ENCODE assay signal across 26 cellular contexts in genomic region chr17:81091774-81092517, GRCh38. TPM values are rescaled to one million over a fixed set of nuclear protein-coding genes. Genes with fewer than 3 reads are reported as not detected.
DNase-seq lines count a peak whose midpoint lies in the region; ATAC-seq, FAIRE-seq and TF ChIP-seq lines count a peak whose summit lies in the region.
"Had no signal": no experiment of that assay in that cellular context is flagged by ENCODE, and none has a peak within 500 bp of the region (broad histone marks: within the 10 kb centered on the region; RNA-seq: fewer than 3 reads in every experiment).

No MANE protein-coding gene starts in this region.

- TF ChIP-seq POLR2A in H1 (IDR thresholded peaks at IDR 0.05; ENCODE audit: control extremely low read depth in 1 of 2, low read depth in 2 of 2, low read length in 2 of 2), result no peak

- H3K36me3 ChIP-seq in BE2C (peaks cover 8% of the 10 kb centered on the region), NT2/D1 (ENCODE audit: insufficient read depth, insufficient read length, low read length) (peaks cover 45% of the 10 kb centered on the region), H1 (ENCODE audit: control insufficient read depth in 2 of 4, insufficient read depth in 4 of 4, low read length in 3 of 4) (no peaks in the 10 kb centered on the region)
- H3K36me3 ChIP-seq: BLaER1 had no signal

- H3K4me3 ChIP-seq in BE2C (ENCODE audit: low read depth, low read length) (no peak overlapping the region), NT2/D1 (ENCODE audit: insufficient read length, low read depth) (no peak overlapping the region), H1 (ENCODE audit: extremely low read depth in 1 of 4, insufficient read depth in 2 of 4, low read depth in 3 of 4, low read length in 4 of 4) (no peak overlapping the region), right cardiac atrium (ENCODE audit: low read length) (no peak overlapping the region)
- H3K4me3 ChIP-seq: BLaER1, lung had no signal

- no peak overlapping the region for H3K4me3 Mint-ChIP-seq in neural crest cell
- no peak overlapping the region for H3K4me3 Mint-ChIP-seq in stimulated activated memory B cell treated with anti-CD40 and anti-IgM and Interleukin-4, amounts not matched to agents 10 μg/mL and 1 μg/mL and 100 μg/mL, for 72 hours
- H3K4me3 Mint-ChIP-seq: activated CD4-positive, alpha-beta T cell treated with anti-CD3 and anti-CD28 coated beads for 36 hours had no signal

- H4K20me1 ChIP-seq in H1 (replicated peaks in 1 of 2; ENCODE audit: control insufficient read depth in 1 of 2, insufficient read depth in 2 of 2, low read length in 2 of 2), result peaks cover 0 to 2% of the 10 kb centered on the region in 2 experiments

- no peak overlapping the region for H2BK5ac ChIP-seq in H1 (ENCODE audit: low read depth, low read length)

- H2BK15ac ChIP-seq in H1 (ENCODE audit: low read length), result no peak overlapping the region

- H3K9me3 Mint-ChIP-seq in neural crest cell, result no peaks in the 10 kb centered on the region
- no peaks in the 10 kb centered on the region for H3K9me3 Mint-ChIP-seq in stimulated activated memory B cell treated with anti-CD40 and anti-IgM and Interleukin-4, amounts not matched to agents 10 μg/mL and 1 μg/mL and 100 μg/mL, for 72 hours

- H2BK20ac ChIP-seq in H1 (ENCODE audit: low read length), result no peak overlapping the region

- H3K18ac ChIP-seq in H1 (ENCODE audit: extremely low read depth, low read length), result no peak overlapping the region

- WGBS in H1 (ENCODE audit: extremely low coverage in 1 of 2, insufficient coverage in 1 of 2, insufficient read length in 1 of 2, insufficient replicate concordance in 2 of 2, low coverage in 1 of 2, low lambda C conversion rate in 2 of 2, missing lambda C conversion rate in 1 of 2), 2 experiments, result 97% methylated on average over 14 of the region's 23 CpGs; no CpG with 5 or more reads in 1 of the 2 experiments
- 95% methylated on average over 23 of the region's 23 CpGs for WGBS in right cardiac atrium

- no peak overlapping the region for H4K91ac ChIP-seq in H1 (replicated peaks; ENCODE audit: insufficient read length, low read length)

- H3K4me1 ChIP-seq in BE2C (peaks cover 48% of the 10 kb centered on the region), NT2/D1 (ENCODE audit: insufficient read depth, insufficient read length) (peaks cover 60% of the 10 kb centered on the region), H1 (replicated peaks in 1 of 4; ENCODE audit: control insufficient read depth in 3 of 4, insufficient read depth in 4 of 4, low read length in 3 of 4) (peaks cover 7 to 33% (median 26%) of the 10 kb centered on the region in 4 experiments), right cardiac atrium (ENCODE audit: control insufficient read depth, insufficient read depth, low read length) (no peaks in the 10 kb centered on the region)

- intact Hi-C loops in right cardiac atrium (cut with DNase I), result no loop called here

- no peak for TF ChIP-seq EP300 in H1 (IDR thresholded peaks at IDR 0.05; ENCODE audit: borderline replicate concordance in 1 of 2, low read depth in 2 of 2, low read length in 2 of 2)

- H3K4ac ChIP-seq in H1 (replicated peaks; ENCODE audit: insufficient read length, low read depth, low read length), result peak overlapping the region; percentile 32

- DNase-seq in BE2C, result peak; percentile 68
- DNase-seq in NT2/D1 (ENCODE audit: low read depth, low spot score), result no peak
- no peak for DNase-seq in H1 (ENCODE audit: low read depth in 1 of 2, low spot score in 2 of 2)
- no peak for DNase-seq in neural crest cell (ENCODE audit: low read depth, low spot score)
- no peak for DNase-seq in activated CD8-positive, alpha-beta memory T cell treated with anti-CD3 and anti-CD28 coated beads, Interleukin-2, amount 50 U/mL, for 48 hours
- DNase-seq in NCI-H1092 treated with DMSO at 0.1 percent for 48 hours (lab: John Stamatoyannopoulos, UW), result no peak
- DNase-seq in right cardiac atrium, result no peak
- DNase-seq: activated CD4-positive, alpha-beta T cell treated with anti-CD3 and anti-CD28 coated beads for 36 hours; activated gamma-delta T cell; activated T-cell treated with anti-CD3 and anti-CD28 coated beads, Interleukin-2, amount 50 U/mL, for 1 hour; COR-L47; DMS79; GOT3; NCI-H1092; NCI-H2029; NCI-H446; nucleus accumbens; SHP77; small intestine; stimulated activated CD4-positive, alpha-beta T cell treated with anti-CD3 and anti-CD28 coated beads, Interleukin-1b, Interleukin-23, amount 100 ng/mL, for 48 hours; substantia nigra had no signal

- peak overlapping the region; percentile 24 for H3K9ac ChIP-seq in NT2/D1 (ENCODE audit: insufficient read length, low read depth)
- H3K9ac ChIP-seq in H1 (replicated peaks in 1 of 4; ENCODE audit: extremely low read depth in 1 of 4, low read depth in 3 of 4, low read length in 3 of 4), result no peak overlapping the region
- H3K9ac ChIP-seq: BLaER1 had no signal

- peaks cover 43% of the 10 kb centered on the region for H3K4me1 Mint-ChIP-seq in neural crest cell
- peaks cover 37% of the 10 kb centered on the region for H3K4me1 Mint-ChIP-seq in stimulated activated memory B cell treated with anti-CD40 and anti-IgM and Interleukin-4, amounts not matched to agents 10 μg/mL and 1 μg/mL and 100 μg/mL, for 72 hours

- H2BK120ac ChIP-seq in H1 (replicated peaks; ENCODE audit: low read depth, low read length), result no peak overlapping the region

- H2BK12ac ChIP-seq in H1 (ENCODE audit: low read depth, low read length), result peak overlapping the region; percentile 33; the same call in 1 of the 2 replicates

- H3K27ac Mint-ChIP-seq in neural crest cell (ENCODE audit: unreplicated experiment), result peak overlapping the region; percentile 86
- no peak overlapping the region for H3K27ac Mint-ChIP-seq in stimulated activated memory B cell treated with anti-CD40 and anti-IgM and Interleukin-4, amounts not matched to agents 10 μg/mL and 1 μg/mL and 100 μg/mL, for 72 hours
- H3K27ac Mint-ChIP-seq: activated CD4-positive, alpha-beta T cell treated with anti-CD3 and anti-CD28 coated beads for 36 hours had no signal

- ATAC-seq in stimulated activated memory B cell treated with anti-CD40 and anti-IgM and Interleukin-4, amounts not matched to agents 10 μg/mL and 1 μg/mL and 100 μg/mL, for 72 hours, result no peak
- ATAC-seq in right cardiac atrium, result no peak
- ATAC-seq: activated CD4-positive, alpha-beta T cell treated with anti-CD3 and anti-CD28 coated beads for 36 hours had no signal

- no peak for TF ChIP-seq RAD21 in H1 (IDR thresholded peaks at IDR 0.05 in 1 of 2, conservative IDR thresholded peaks at IDR 0.05 in 1 of 2; ENCODE audit: low read depth in 2 of 2, low read length in 2 of 2)

- H4K5ac ChIP-seq in H1 (ENCODE audit: insufficient read length, low read depth, low read length), result no peak overlapping the region

- no peak for TF ChIP-seq CTCF in BE2C (IDR thresholded peaks at IDR 0.05; ENCODE audit: low read depth, low read length)
- TF ChIP-seq CTCF in H1 (IDR thresholded peaks at IDR 0.05; ENCODE audit: control extremely low read depth in 1 of 3, insufficient read depth in 1 of 3, low read depth in 1 of 3, low read length in 3 of 3), result no peak
- no peak for TF ChIP-seq CTCF in neural crest cell (conservative IDR thresholded peaks at IDR 0.05)

- no peak overlapping the region for H3K27ac ChIP-seq in H1 (ENCODE audit: low read depth, low read length)
- no peak overlapping the region for H3K27ac ChIP-seq in right cardiac atrium (ENCODE audit: low read length)
- H3K27ac ChIP-seq: BLaER1 had no signal

- H2AFZ ChIP-seq in H1 (ENCODE audit: low read length), result no peak overlapping the region

- H3K9me3 ChIP-seq in BE2C (no peaks in the 10 kb centered on the region), NT2/D1 (ENCODE audit: insufficient read depth, low read length) (no peaks in the 10 kb centered on the region), H1 (ENCODE audit: insufficient read depth in 2 of 2, low read depth in 1 of 2, low read length in 1 of 2) (no peaks in the 10 kb centered on the region), right cardiac atrium (ENCODE audit: control insufficient read depth, low read length) (no peaks in the 10 kb centered on the region)
- H3K9me3 ChIP-seq: BLaER1 had no signal

- H3K14ac ChIP-seq in H1 (ENCODE audit: insufficient read length), result no peak overlapping the region

- no peaks in the 10 kb centered on the region for H3K79me1 ChIP-seq in H1 (ENCODE audit: low read depth, low read length)

- no peak overlapping the region for H2AK5ac ChIP-seq in H1 (ENCODE audit: low read depth, low read length)

- H3K23ac ChIP-seq in H1 (ENCODE audit: insufficient read length), result no peak overlapping the region

- peak overlapping the region; percentile 22; the same call in 1 of the 2 replicates for H4K8ac ChIP-seq in H1 (ENCODE audit: extremely low read depth, insufficient read depth, low read length)

- H3K4me2 ChIP-seq in H1 (ENCODE audit: insufficient read depth in 1 of 2, low read depth in 2 of 2, low read length in 2 of 2), result no peak overlapping the region
- H3K4me2 ChIP-seq: BLaER1 had no signal

- H3K36me3 Mint-ChIP-seq in neural crest cell (ENCODE audit: low read depth), result no peaks in the 10 kb centered on the region
- peaks cover under 1% of the 10 kb centered on the region for H3K36me3 Mint-ChIP-seq in stimulated activated memory B cell treated with anti-CD40 and anti-IgM and Interleukin-4, amounts not matched to agents 10 μg/mL and 1 μg/mL and 100 μg/mL, for 72 hours

- no peak overlapping the region for H3K56ac ChIP-seq in H1 (replicated peaks; ENCODE audit: insufficient read length, low read depth, low read length)

- no peaks in the 10 kb centered on the region for H3K23me2 ChIP-seq in H1 (ENCODE audit: low read depth, low read length)

- no peaks in the 10 kb centered on the region for H3K79me2 ChIP-seq in H1 (ENCODE audit: control insufficient read depth in 1 of 2, insufficient read depth in 2 of 2, low read length in 2 of 2)

- H3K27me3 Mint-ChIP-seq in neural crest cell (ENCODE audit: low read depth), result no peaks in the 10 kb centered on the region
- peaks cover 36% of the 10 kb centered on the region for H3K27me3 Mint-ChIP-seq in stimulated activated memory B cell treated with anti-CD40 and anti-IgM and Interleukin-4, amounts not matched to agents 10 μg/mL and 1 μg/mL and 100 μg/mL, for 72 hours
- H3K27me3 Mint-ChIP-seq: activated CD4-positive, alpha-beta T cell treated with anti-CD3 and anti-CD28 coated beads for 36 hours had no signal

- FAIRE-seq in H1 (lab: Jason Lieb, UNC), result no peak
- FAIRE-seq: islet of Langerhans, small intestine, TTC549 had no signal

- POLR2A ChIA-PET in H1 (lab: Charles Lee; ENCODE audit: partially characterized antibody), result interaction anchor here (0.9 to 1.3 kb wide), 2 partner anchors 9 to 10 kb away, joined by 3 read pairs; no protein-coding TSS in a partner anchor

- CTCF ChIA-PET in H1 (lab: Charles Lee; ENCODE audit: partially characterized antibody), result interaction anchor here (0.6 to 6.1 kb wide), 6 partner anchors 11 to 140 kb away, joined by 3 to 27 read pairs (median 3); no protein-coding TSS in a partner anchor

- H3K27me3 ChIP-seq in BE2C (no peaks in the 10 kb centered on the region), NT2/D1 (ENCODE audit: insufficient read depth, insufficient read length) (no peaks in the 10 kb centered on the region), H1 (replicated peaks in 1 of 4; ENCODE audit: control insufficient read depth in 3 of 4, extremely low read depth in 1 of 4, insufficient read depth in 3 of 4, low read length in 3 of 4) (no peaks in the 10 kb centered on the region), right cardiac atrium (ENCODE audit: control insufficient read depth, insufficient read depth) (no peaks in the 10 kb centered on the region)

RNA-seq across cellular contexts. Expression of gene BAIAP2, which starts 57.0 kb away (rescaled TPM):
- polyA plus RNA-seq in BE2C (2012; ENCODE audit: insufficient read depth, insufficient read length, low read depth), result 54.3 TPM
- total RNA-seq in H1 (2021; fragmentation: NEBNext Ultra II Directional; extraction: Animal tissue kit (Norgen Biotek cat#: 25700)), result 18.4 and 22.8 TPM in 2 replicates
- polyA plus RNA-seq in H1 (2011; rRNA removed), result 10.0 and 19.8 TPM in 2 replicates
- 8.2 TPM for polyA plus RNA-seq in H1 (2011; cell fraction: cytosol; rRNA removed)
- 25.9 TPM for polyA plus RNA-seq in H1 (2011; cell fraction: nucleus; rRNA removed)
- 12.1 to 15.1 TPM (median 14.9 TPM) in 4 replicates for polyA plus RNA-seq in H1 (2012, experiment 1 of 2)
- polyA plus RNA-seq in H1 (2012, experiment 2 of 2), result 15.4 TPM
- polyA plus RNA-seq in H1 (2013, experiment 1 of 2), result 12.5 TPM
- 11.0 TPM for polyA plus RNA-seq in H1 (2013, experiment 2 of 2)
- polyA minus RNA-seq in H1 (2011; rRNA and poly(A)+ RNA removed), result 9.6 and 11.6 TPM in 2 replicates
- polyA minus RNA-seq in H1 (2011; cell fraction: cytosol; rRNA and poly(A)+ RNA removed), result 15.8 TPM
- polyA minus RNA-seq in H1 (2011; cell fraction: nucleus; rRNA and poly(A)+ RNA removed), result 25.5 TPM
- total RNA-seq in neural crest cell, result 47.5 and 53.6 TPM in 2 replicates
- 10 to 100 TPM; 20.5 to 39.5 (median 33.8) TPM for total RNA-seq in right cardiac atrium
- polyA plus RNA-seq in right cardiac atrium, result 31.8 TPM
